27 cellular contexts compared by ENCODE assay signal in genomic region chr6:96074006-96074405, GRCh38. TPM values are rescaled to one million over a fixed set of nuclear protein-coding genes. Genes with fewer than 3 reads are reported as not detected.
"Had no signal": no experiment of that assay in that cellular context is flagged by ENCODE, and none has a peak within 500 bp of the region (broad histone marks: within the 10 kb centered on the region; RNA-seq: fewer than 3 reads in every experiment).

No MANE protein-coding gene starts in this region.

- ATAC-seq: naive thymus-derived CD4-positive, alpha-beta T cell; natural killer cell; psoas muscle; right cardiac atrium; right lobe of liver; stimulated activated effector memory CD8-positive, alpha-beta T cell treated with anti-CD3 and anti-CD28 coated beads, Interleukin-12 subunit alpha, Interleukin-12 subunit beta, amount 100 ng/mL, for 72 hours; stimulated activated naive B cell treated with anti-CD40 and anti-IgM and Interleukin-4, amounts not matched to agents 10 μg/mL and 1 μg/mL and 100 μg/mL, for 72 hours; upper lobe of right lung had no signal

- H3K27ac Mint-ChIP-seq: naive thymus-derived CD4-positive, alpha-beta T cell; natural killer cell; nephron; neural progenitor cell; progenitor cell of endocrine pancreas; stimulated activated effector memory CD8-positive, alpha-beta T cell treated with anti-CD3 and anti-CD28 coated beads, Interleukin-12 subunit alpha, Interleukin-12 subunit beta, amount 100 ng/mL, for 72 hours; stimulated activated naive B cell treated with anti-CD40 and anti-IgM and Interleukin-4, amounts not matched to agents 10 μg/mL and 1 μg/mL and 100 μg/mL, for 72 hours; stimulated activated naive CD8-positive, alpha-beta T cell treated with anti-CD3 and anti-CD28 coated beads, Interleukin-15, Interleukin-2, amounts not matched to agents 100 ng/mL and 50 ng/mL, for 24 hours; type B pancreatic cell had no signal

- H3K9me3 Mint-ChIP-seq: nephron; neural progenitor cell; stimulated activated effector memory CD8-positive, alpha-beta T cell treated with anti-CD3 and anti-CD28 coated beads, Interleukin-12 subunit alpha, Interleukin-12 subunit beta, amount 100 ng/mL, for 72 hours; stimulated activated naive B cell treated with anti-CD40 and anti-IgM and Interleukin-4, amounts not matched to agents 10 μg/mL and 1 μg/mL and 100 μg/mL, for 72 hours; stimulated activated naive CD8-positive, alpha-beta T cell treated with anti-CD3 and anti-CD28 coated beads, Interleukin-15, Interleukin-2, amounts not matched to agents 100 ng/mL and 50 ng/mL, for 24 hours; type B pancreatic cell had no signal

- H3K4me3 Mint-ChIP-seq: naive thymus-derived CD4-positive, alpha-beta T cell; natural killer cell; nephron; neural progenitor cell; stimulated activated effector memory CD8-positive, alpha-beta T cell treated with anti-CD3 and anti-CD28 coated beads, Interleukin-12 subunit alpha, Interleukin-12 subunit beta, amount 100 ng/mL, for 72 hours; stimulated activated naive B cell treated with anti-CD40 and anti-IgM and Interleukin-4, amounts not matched to agents 10 μg/mL and 1 μg/mL and 100 μg/mL, for 72 hours; stimulated activated naive CD8-positive, alpha-beta T cell treated with anti-CD3 and anti-CD28 coated beads, Interleukin-15, Interleukin-2, amounts not matched to agents 100 ng/mL and 50 ng/mL, for 24 hours; type B pancreatic cell had no signal

- H3K27me3 Mint-ChIP-seq: naive thymus-derived CD4-positive, alpha-beta T cell; progenitor cell of endocrine pancreas; stimulated activated naive B cell treated with anti-CD40 and anti-IgM and Interleukin-4, amounts not matched to agents 10 μg/mL and 1 μg/mL and 100 μg/mL, for 72 hours; stimulated activated naive CD8-positive, alpha-beta T cell treated with anti-CD3 and anti-CD28 coated beads, Interleukin-15, Interleukin-2, amounts not matched to agents 100 ng/mL and 50 ng/mL, for 24 hours had no signal

- DNase-seq: naive thymus-derived CD4-positive, alpha-beta T cell; natural killer cell; occipital lobe; ovary; psoas muscle; right cardiac atrium; right lobe of liver; sigmoid colon; small intestine; stimulated activated CD4-positive, alpha-beta T cell treated with anti-CD3 and anti-CD28 coated beads, Interleukin-15, amount 100 ng/mL, for 24 hours; stimulated activated CD4-positive, alpha-beta T cell treated with anti-CD3 and anti-CD28 coated beads, Interleukin-2, amount 100 ng/mL, for 24 hours; stimulated activated CD4-positive, alpha-beta T cell treated with anti-CD3 and anti-CD28 coated beads, Interleukin-2, amount 100 ng/mL, for 48 hours; stimulated activated CD4-positive, alpha-beta T cell treated with anti-CD3 and anti-CD28 coated beads, Interleukin-4, amount 100 ng/mL, for 24 hours; stimulated activated naive B cell treated with anti-CD40 and anti-IgM and Interleukin-4, amounts not matched to agents 10 μg/mL and 1 μg/mL and 100 μg/mL, for 72 hours; stimulated activated naive CD4-positive, alpha-beta T cell treated with Interleukin-2 at 50 U/mL for 16 hours; stomach; testis; tibial artery; transverse colon; upper lobe of right lung; uterus had no signal

- H3K36me3 Mint-ChIP-seq: naive thymus-derived CD4-positive, alpha-beta T cell; natural killer cell; neural progenitor cell; stimulated activated effector memory CD8-positive, alpha-beta T cell treated with anti-CD3 and anti-CD28 coated beads, Interleukin-12 subunit alpha, Interleukin-12 subunit beta, amount 100 ng/mL, for 72 hours; stimulated activated naive B cell treated with anti-CD40 and anti-IgM and Interleukin-4, amounts not matched to agents 10 μg/mL and 1 μg/mL and 100 μg/mL, for 72 hours; type B pancreatic cell had no signal

- H3K4me1 Mint-ChIP-seq: naive thymus-derived CD4-positive, alpha-beta T cell; natural killer cell; nephron; stimulated activated effector memory CD8-positive, alpha-beta T cell treated with anti-CD3 and anti-CD28 coated beads, Interleukin-12 subunit alpha, Interleukin-12 subunit beta, amount 100 ng/mL, for 72 hours; stimulated activated naive B cell treated with anti-CD40 and anti-IgM and Interleukin-4, amounts not matched to agents 10 μg/mL and 1 μg/mL and 100 μg/mL, for 72 hours had no signal

RNA-seq across cellular contexts. Expression of gene FUT9, which starts 58.2 kb away (rescaled TPM):
- polyA plus RNA-seq: naive thymus-derived CD4-positive, alpha-beta T cell; right cardiac atrium had no signal
